ENCODE assay signal across 8 cellular contexts in the genomic region with DNA sequence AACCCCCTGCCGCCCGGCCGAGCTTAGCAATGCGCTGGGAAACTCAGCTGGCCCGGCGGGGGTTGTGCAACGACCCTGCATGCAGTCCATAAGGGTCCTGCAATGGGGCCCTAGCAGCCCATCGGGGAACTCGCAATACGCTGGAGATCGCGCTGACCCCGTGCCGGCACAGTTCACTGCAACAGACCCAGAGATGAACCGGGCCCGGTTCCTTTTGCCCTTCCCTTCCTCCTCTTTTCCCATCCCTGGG. TPM values are rescaled to one million over a fixed set of nuclear protein-coding genes. Genes with fewer than 3 reads are reported as not detected.
A peak's percentile ranks its signal among the peaks of the same experiment; 100 is the strongest.
DNase-seq lines count a peak whose midpoint lies in the region; ATAC-seq, FAIRE-seq and TF ChIP-seq lines count a peak whose summit lies in the region.

No MANE protein-coding gene starts in this region.

- no peak for TF ChIP-seq EP300 in stomach (IDR thresholded peaks at IDR 0.05)

- H3K9me3 Mint-ChIP-seq in activated T-helper 1 cell treated with anti-CD3 and anti-CD28 coated beads, Interleukin-12 subunit alpha, Interleukin-12 subunit beta, Interleukin-2, Interleukin-4 antibody, amounts not matched to agents 30 ng/mL and 10 ng/mL and 1 ng/mL, durations not matched to agents 14 hours and 24 hours and 36 hours = no peaks in the 10 kb centered on the region

- peaks cover 50% of the 10 kb centered on the region for H3K36me3 Mint-ChIP-seq in activated T-helper 1 cell treated with anti-CD3 and anti-CD28 coated beads, Interleukin-12 subunit alpha, Interleukin-12 subunit beta, Interleukin-2, Interleukin-4 antibody, amounts not matched to agents 30 ng/mL and 10 ng/mL and 1 ng/mL, durations not matched to agents 14 hours and 24 hours and 36 hours (ENCODE audit: low read depth)

- ATAC-seq in GM18502 (IDR thresholded peaks at IDR 0.05; ENCODE audit: poor library complexity, unreplicated experiment) = peak; percentile 17
- peak; percentile 3 for ATAC-seq in HG02763 (IDR thresholded peaks at IDR 0.05; ENCODE audit: unreplicated experiment)

- TF ChIP-seq POLR2A in stomach (IDR thresholded peaks at IDR 0.05) = no peak
- TF ChIP-seq POLR2A in H54 (IDR thresholded peaks at IDR 0.05; ENCODE audit: low read depth, low read length) = no peak

- WGBS in stomach, 5 donors = 0% methylated on average over 1 to 16 of the region's 16 CpGs

- peaks cover 54% of the 10 kb centered on the region for H3K4me1 Mint-ChIP-seq in activated T-helper 1 cell treated with anti-CD3 and anti-CD28 coated beads, Interleukin-12 subunit alpha, Interleukin-12 subunit beta, Interleukin-2, Interleukin-4 antibody, amounts not matched to agents 30 ng/mL and 10 ng/mL and 1 ng/mL, durations not matched to agents 14 hours and 24 hours and 36 hours (ENCODE audit: low read depth)

- no peaks in the 10 kb centered on the region for H3K9me3 ChIP-seq in stomach

- H3K27ac ChIP-seq in stomach = peak overlapping the region; percentile 91 to 100 (median 95)

- peak overlapping the region; percentile 87 for H3K27ac Mint-ChIP-seq in activated T-helper 1 cell treated with anti-CD3 and anti-CD28 coated beads, Interleukin-12 subunit alpha, Interleukin-12 subunit beta, Interleukin-2, Interleukin-4 antibody, amounts not matched to agents 30 ng/mL and 10 ng/mL and 1 ng/mL, durations not matched to agents 14 hours and 24 hours and 36 hours

- H3K4me3 Mint-ChIP-seq in activated T-helper 1 cell treated with anti-CD3 and anti-CD28 coated beads, Interleukin-12 subunit alpha, Interleukin-12 subunit beta, Interleukin-2, Interleukin-4 antibody, amounts not matched to agents 30 ng/mL and 10 ng/mL and 1 ng/mL, durations not matched to agents 14 hours and 24 hours and 36 hours = peak overlapping the region; percentile 100

- FAIRE-seq in H54 (lab: Jason Lieb, UNC) = no peak

- H3K27me3 Mint-ChIP-seq in activated T-helper 1 cell treated with anti-CD3 and anti-CD28 coated beads, Interleukin-12 subunit alpha, Interleukin-12 subunit beta, Interleukin-2, Interleukin-4 antibody, amounts not matched to agents 30 ng/mL and 10 ng/mL and 1 ng/mL, durations not matched to agents 14 hours and 24 hours and 36 hours (ENCODE audit: insufficient read depth) = no peaks in the 10 kb centered on the region

- intact Hi-C loops in activated T-helper 1 cell treated with anti-CD3 and anti-CD28 coated beads, Interleukin-12 subunit alpha, Interleukin-12 subunit beta, Interleukin-2, Interleukin-4 antibody, amounts not matched to agents 30 ng/mL and 10 ng/mL and 1 ng/mL, durations not matched to agents 14 hours and 24 hours and 36 hours (cut with micrococcal nuclease) = no loop called here
- intact Hi-C loops in stomach (cut with DNase I; ENCODE audit: low total_unique reads) = no loop called here

- no peak for TF ChIP-seq CTCF in stomach (IDR thresholded peaks at IDR 0.05)

- no peaks in the 10 kb centered on the region for H3K27me3 ChIP-seq in stomach

- H3K4me1 ChIP-seq in stomach = peaks cover 37 to 62% (median 60%) of the 10 kb centered on the region in 4 donors

- DNase-seq in activated T-helper 1 cell treated with anti-CD3 and anti-CD28 coated beads, Interleukin-12 subunit alpha, Interleukin-12 subunit beta, Interleukin-2, Interleukin-4 antibody, amounts not matched to agents 30 ng/mL and 10 ng/mL and 1 ng/mL, durations not matched to agents 14 hours and 24 hours and 36 hours (ENCODE audit: low spot score) = no peak
- DNase-seq in stomach (no peak), H54 (ENCODE audit: insufficient read length, low spot score) (no peak)
- DNase-seq in activated effector memory CD4-positive, alpha-beta T cell treated with anti-CD3 and anti-CD28 coated beads, Interleukin-2, amount 50 U/mL, for 16 hours = no peak
- no peak for DNase-seq in stimulated activated naive CD4-positive, alpha-beta T cell treated with Interleukin-2 at 50 U/mL for 16 hours (lab: John Stamatoyannopoulos, UW)

- peaks cover 45 to 58% (median 54%) of the 10 kb centered on the region in 4 donors for H3K36me3 ChIP-seq in stomach

- H3K4me3 ChIP-seq in iPS-11a (ENCODE audit: low read depth, low read length) (peak overlapping the region; percentile 95), stomach (peak overlapping the region; percentile 70 to 91 (median 84))

RNA-seq across cellular contexts. Expression of a gene that starts 0.4 kb away (rescaled TPM):
- 111 and 116 TPM in 2 replicates for total RNA-seq in activated T-helper 1 cell treated with anti-CD3 and anti-CD28 coated beads, Interleukin-12 subunit alpha, Interleukin-12 subunit beta, Interleukin-2, Interleukin-4 antibody, amounts not matched to agents 30 ng/mL and 10 ng/mL and 1 ng/mL, durations not matched to agents 14 hours and 24 hours and 36 hours
- total RNA-seq in stomach = 10 to 100 TPM; 25.2 to 73.5 (median 43.2) TPM
- 10 to 100 TPM; 29.1 to 45.6 (median 40.9) TPM for polyA plus RNA-seq in stomach

RNA-seq across cellular contexts. Expression of a gene that starts 0.6 kb away (rescaled TPM):
- 138 and 140 TPM in 2 replicates for total RNA-seq in activated T-helper 1 cell treated with anti-CD3 and anti-CD28 coated beads, Interleukin-12 subunit alpha, Interleukin-12 subunit beta, Interleukin-2, Interleukin-4 antibody, amounts not matched to agents 30 ng/mL and 10 ng/mL and 1 ng/mL, durations not matched to agents 14 hours and 24 hours and 36 hours
- total RNA-seq in stomach = 10 to 100 TPM in 4 of 5 donors, 1 to 10 TPM in 1; 8.8 to 57.1 (median 33.9) TPM
- 100 to 1,000 TPM in 2 of 3 donors, 10 to 100 TPM in 1; 73.3 to 134 (median 112) TPM for polyA plus RNA-seq in stomach

RNA-seq across cellular contexts. Expression of a gene that starts 7.4 kb away (rescaled TPM):
- total RNA-seq in activated T-helper 1 cell treated with anti-CD3 and anti-CD28 coated beads, Interleukin-12 subunit alpha, Interleukin-12 subunit beta, Interleukin-2, Interleukin-4 antibody, amounts not matched to agents 30 ng/mL and 10 ng/mL and 1 ng/mL, durations not matched to agents 14 hours and 24 hours and 36 hours = not detected in 2 replicates
- total RNA-seq in stomach = not detected
- polyA plus RNA-seq in stomach = under 1 TPM in 1 of 3 donors, not detected in 2; 0.05 TPM

RNA-seq across cellular contexts. Expression of a gene that starts 8.9 kb away (rescaled TPM):
- 1,423 and 1,429 TPM in 2 replicates for total RNA-seq in activated T-helper 1 cell treated with anti-CD3 and anti-CD28 coated beads, Interleukin-12 subunit alpha, Interleukin-12 subunit beta, Interleukin-2, Interleukin-4 antibody, amounts not matched to agents 30 ng/mL and 10 ng/mL and 1 ng/mL, durations not matched to agents 14 hours and 24 hours and 36 hours
- 100 to 1,000 TPM; 218 to 690 (median 514) TPM for total RNA-seq in stomach
- polyA plus RNA-seq in stomach = 100 to 1,000 TPM; 587 to 789 (median 610) TPM

RNA-seq across cellular contexts. Expression of a gene that starts 11.4 kb away (rescaled TPM):
- total RNA-seq in activated T-helper 1 cell treated with anti-CD3 and anti-CD28 coated beads, Interleukin-12 subunit alpha, Interleukin-12 subunit beta, Interleukin-2, Interleukin-4 antibody, amounts not matched to agents 30 ng/mL and 10 ng/mL and 1 ng/mL, durations not matched to agents 14 hours and 24 hours and 36 hours = 42.5 and 44.5 TPM in 2 replicates
- total RNA-seq in stomach = 10 to 100 TPM in 1 of 5 donors, 1 to 10 TPM in 3, not detected in 1; 1.8 to 12.1 (median 5.8) TPM
- 10 to 100 TPM in 1 of 3 donors, 1 to 10 TPM in 2; 6.6 to 11.3 (median 10.0) TPM for polyA plus RNA-seq in stomach
